ENCODE assay signal across 8 cellular contexts in genomic region chr3:128994173-128994512, GRCh38. TPM values are rescaled to one million over a fixed set of nuclear protein-coding genes. Genes with fewer than 3 reads are reported as not detected.
A peak's percentile ranks its signal among the peaks of the same experiment; 100 is the strongest.
DNase-seq lines count a peak whose midpoint lies in the region; ATAC-seq and TF ChIP-seq lines count a peak whose summit lies in the region.

No MANE protein-coding gene starts in this region.

- peak overlapping the region; percentile 66 for H2AFZ ChIP-seq in OCI-LY1 (ENCODE audit: low read length)

- H3K4me3 ChIP-seq in CD4-positive, CD25-positive, alpha-beta regulatory T cell (ENCODE audit: low read depth, low read length) = peak overlapping the region; percentile 73
- H3K4me3 ChIP-seq in OCI-LY1 (ENCODE audit: low read depth, low read length, poor library complexity, severe bottlenecking) (peak overlapping the region; percentile 52), ovary (peak overlapping the region; percentile 43)

- H3K27ac ChIP-seq in CD4-positive, CD25-positive, alpha-beta regulatory T cell (ENCODE audit: insufficient read depth, low read length, poor library complexity, severe bottlenecking) = no peak overlapping the region
- H3K27ac ChIP-seq in OCI-LY1 (ENCODE audit: low read depth, low read length, poor library complexity, severe bottlenecking) (no peak overlapping the region), ovary (no peak overlapping the region)

- no peaks in the 10 kb centered on the region for H3K36me3 ChIP-seq in CD4-positive, CD25-positive, alpha-beta regulatory T cell (ENCODE audit: control insufficient read depth, insufficient read depth, low read length)
- H3K36me3 ChIP-seq in OCI-LY1 (ENCODE audit: insufficient read depth, low read length) = no peaks in the 10 kb centered on the region
- no peaks in the 10 kb centered on the region for H3K36me3 ChIP-seq in ovary

- H3K27ac Mint-ChIP-seq in CD4-positive, CD25-positive, alpha-beta regulatory T cell = peak overlapping the region in 2 of 3 donors; percentile 27 to 69
- peak overlapping the region; percentile 16 for H3K27ac Mint-ChIP-seq in endothelial cell (ENCODE audit: unreplicated experiment)

- no peaks in the 10 kb centered on the region for H3F3A ChIP-seq in OCI-LY1 (ENCODE audit: insufficient read depth, low read length)

- peaks cover 0 to 1% (median 0%) of the 10 kb centered on the region in 7 donors for H3K9me3 Mint-ChIP-seq in CD4-positive, CD25-positive, alpha-beta regulatory T cell
- H3K9me3 Mint-ChIP-seq in endothelial cell (ENCODE audit: unreplicated experiment) = no peaks in the 10 kb centered on the region

- H3K27me3 ChIP-seq in CD4-positive, CD25-positive, alpha-beta regulatory T cell (ENCODE audit: control insufficient read depth, insufficient read depth, low read length) = peaks cover 9% of the 10 kb centered on the region
- H3K27me3 ChIP-seq in OCI-LY1 (ENCODE audit: insufficient read depth, low read length) (no peaks in the 10 kb centered on the region), ovary (no peaks in the 10 kb centered on the region)

- peaks cover 16% of the 10 kb centered on the region for H3K4me1 ChIP-seq in CD4-positive, CD25-positive, alpha-beta regulatory T cell (ENCODE audit: control insufficient read depth, insufficient read depth, low read length, poor library complexity, severe bottlenecking)
- peaks cover 15% of the 10 kb centered on the region for H3K4me1 ChIP-seq in OCI-LY1 (ENCODE audit: insufficient read depth, low read length, severe bottlenecking)
- H3K4me1 ChIP-seq in ovary (ENCODE audit: insufficient read depth) = peaks cover 7% of the 10 kb centered on the region

- no peaks in the 10 kb centered on the region for H3K36me3 Mint-ChIP-seq in CD4-positive, CD25-positive, alpha-beta regulatory T cell
- H3K36me3 Mint-ChIP-seq in endothelial cell (ENCODE audit: low read depth, unreplicated experiment) = peaks cover 7% of the 10 kb centered on the region

- no peaks in the 10 kb centered on the region for H3K9me3 ChIP-seq in CD4-positive, CD25-positive, alpha-beta regulatory T cell (ENCODE audit: control insufficient read depth in 2 of 2, low read length in 2 of 2)
- H3K9me3 ChIP-seq in OCI-LY1 (ENCODE audit: low read length) (no peaks in the 10 kb centered on the region), ovary (no peaks in the 10 kb centered on the region)

- H3K27me3 Mint-ChIP-seq in CD4-positive, CD25-positive, alpha-beta regulatory T cell = peaks cover 35% of the 10 kb centered on the region
- H3K27me3 Mint-ChIP-seq in endothelial cell (ENCODE audit: unreplicated experiment) = peaks cover 10% of the 10 kb centered on the region

- WGBS in ovary, 3 donors = 2% methylated on average over 13 of the region's 13 CpGs

- peak overlapping the region; percentile 69 for H3K4me2 ChIP-seq in OCI-LY1 (ENCODE audit: low read length)

- no peak for TF ChIP-seq EP300 in ovary (IDR thresholded peaks at IDR 0.05)

- H3K4me1 Mint-ChIP-seq in CD4-positive, CD25-positive, alpha-beta regulatory T cell = peaks cover 0 to 25% (median 3%) of the 10 kb centered on the region in 4 donors
- peaks cover 23% of the 10 kb centered on the region for H3K4me1 Mint-ChIP-seq in endothelial cell (ENCODE audit: unreplicated experiment)

- no peak for ATAC-seq in CD4-positive, CD25-positive, alpha-beta regulatory T cell (ENCODE audit: low read depth in 2 of 2)

- H3K79me2 ChIP-seq in OCI-LY1 (ENCODE audit: insufficient read depth, low read length) = no peaks in the 10 kb centered on the region

- no peak for TF ChIP-seq POLR2A in ovary (IDR thresholded peaks at IDR 0.05)

- intact Hi-C loops in ovary (cut with DNase I) = loop anchor here in 1 of 4 donors (10.0 kb wide), 1 partner anchor 251 kb away; the partner anchor contains the start of gene COPG1

- H3K9me2 ChIP-seq in OCI-LY1 (ENCODE audit: low read depth, low read length) = no peaks in the 10 kb centered on the region

- no peak for DNase-seq in CD4-positive, CD25-positive, alpha-beta regulatory T cell
- DNase-seq in endothelial cell (ENCODE audit: low spot score) (no peak), ovary (no peak), germinal center (ENCODE audit: low spot score) (no peak), cortex of kidney (lab: John Stamatoyannopoulos, UW) (no peak), NCI-H345 (lab: John Stamatoyannopoulos, UW) (no peak), NCI-H2227 (lab: John Stamatoyannopoulos, UW; ENCODE audit: unreplicated experiment) (no peak)

- TF ChIP-seq CTCF in OCI-LY1 (IDR thresholded peaks at IDR 0.05; ENCODE audit: low read length) (no peak), endothelial cell (IDR thresholded peaks at IDR 0.05; ENCODE audit: unreplicated experiment) (no peak), ovary (IDR thresholded peaks at IDR 0.05) (no peak)

- H4K20me1 ChIP-seq in OCI-LY1 (ENCODE audit: insufficient read depth, low read length) = no peaks in the 10 kb centered on the region

- H3K9ac ChIP-seq in OCI-LY1 (ENCODE audit: low read length) = peak overlapping the region; percentile 37; the same call in 1 of the 2 replicates

- H3K4me3 Mint-ChIP-seq in CD4-positive, CD25-positive, alpha-beta regulatory T cell = peak overlapping the region; percentile 43 to 76 (median 62)
- peak overlapping the region; percentile 77 for H3K4me3 Mint-ChIP-seq in endothelial cell (ENCODE audit: unreplicated experiment)

RNA-seq across cellular contexts. Expression of gene CFAP92, which starts 0.3 kb away (rescaled TPM):
- total RNA-seq in CD4-positive, CD25-positive, alpha-beta regulatory T cell = not detected
- polyA plus RNA-seq in CD4-positive, CD25-positive, alpha-beta regulatory T cell = under 1 TPM in 1 of 4 donors, not detected in 3; 0.28 TPM
- total RNA-seq in endothelial cell (ENCODE audit: unreplicated experiment) (3.7 TPM), ovary (1 to 10 TPM in 5 of 7 donors, under 1 TPM in 2; 0.89 to 3.5 (median 1.4) TPM)
- polyA plus RNA-seq in ovary = 1 to 10 TPM; 1.5 to 3.8 TPM

RNA-seq across cellular contexts. Expression of gene EFCC1, which starts 7.0 kb away (rescaled TPM):
- 0.15 TPM for total RNA-seq in CD4-positive, CD25-positive, alpha-beta regulatory T cell
- polyA plus RNA-seq in CD4-positive, CD25-positive, alpha-beta regulatory T cell = not detected
- total RNA-seq in endothelial cell (ENCODE audit: unreplicated experiment) (15.9 TPM), ovary (10 to 100 TPM in 1 of 7 donors, 1 to 10 TPM in 6; 3.7 to 15.5 (median 7.8) TPM)
- polyA plus RNA-seq in ovary = 10 to 100 TPM in 1 of 2 donors, 1 to 10 TPM in 1; 5.2 to 11.2 TPM
